In the genomic region with DNA sequence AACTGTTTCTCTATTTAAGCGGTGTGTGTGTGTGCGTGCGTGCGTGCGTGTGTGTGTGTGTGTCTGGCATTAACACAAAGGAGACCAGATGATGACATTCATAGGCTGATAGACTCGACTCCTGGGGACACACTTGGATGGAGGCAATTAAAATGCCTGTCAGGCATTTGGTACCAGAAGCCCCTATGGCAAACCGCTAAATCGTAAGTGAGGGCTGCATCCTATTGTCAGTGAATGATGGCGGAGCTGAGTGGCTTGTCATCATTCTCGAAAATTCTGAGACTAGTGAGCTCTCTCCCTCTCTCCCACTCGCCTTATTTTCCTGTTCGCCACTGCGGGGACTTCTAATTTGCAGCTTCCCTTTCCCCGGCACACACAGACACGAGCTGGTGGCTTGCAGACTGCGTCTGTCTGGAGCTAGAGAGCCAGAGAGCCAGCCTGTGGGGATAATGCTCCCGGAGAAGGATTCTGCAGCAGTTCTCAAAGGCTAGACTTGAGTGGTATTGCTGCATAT, we compare ENCODE assay signal across 9 cellular contexts.
DNase-seq lines count a peak whose midpoint lies in the region; ATAC-seq and TF ChIP-seq lines count a peak whose summit lies in the region.
"Had no signal": no experiment of that assay in that cellular context is flagged by ENCODE, and none has a peak within 500 bp of the region (broad histone marks: within the 10 kb centered on the region; RNA-seq: fewer than 3 reads in every experiment).

No MANE protein-coding gene starts in this region.

- no peaks in the 10 kb centered on the region for H3K9me3 Mint-ChIP-seq in activated CD8-positive, alpha-beta memory T cell treated with anti-CD3 and anti-CD28 coated beads, Interleukin-2, amount 10 ng/mL, durations not matched to agents 7 days and 5 days (ENCODE audit: low read depth)

- intact Hi-C loops in sciatic nerve (cut with DNase I) = loop anchor here (10.0 kb wide), 1 partner anchor 154 kb away; a partner anchor contains a TSS

- H3K27ac ChIP-seq in foreskin keratinocyte = no peak overlapping the region
- H3K27ac ChIP-seq: VCaP had no signal

- no peaks in the 10 kb centered on the region for H3K36me3 Mint-ChIP-seq in activated CD8-positive, alpha-beta memory T cell treated with anti-CD3 and anti-CD28 coated beads, Interleukin-2, amount 10 ng/mL, durations not matched to agents 7 days and 5 days

- H3K4me3 Mint-ChIP-seq in activated CD8-positive, alpha-beta memory T cell treated with anti-CD3 and anti-CD28 coated beads, Interleukin-2, amount 10 ng/mL, durations not matched to agents 7 days and 5 days = peak overlapping the region; percentile 62

- no peak overlapping the region for H3K27ac Mint-ChIP-seq in activated CD8-positive, alpha-beta memory T cell treated with anti-CD3 and anti-CD28 coated beads, Interleukin-2, amount 10 ng/mL, durations not matched to agents 7 days and 5 days

- TF ChIP-seq CTCF in foreskin keratinocyte (conservative IDR thresholded peaks at IDR 0.05) (no peak), GM10266 (IDR thresholded peaks at IDR 0.05; ENCODE audit: control insufficient read depth, insufficient read depth, low read depth, missing control alignments) (no peak)

- H3K27me3 Mint-ChIP-seq in activated CD8-positive, alpha-beta memory T cell treated with anti-CD3 and anti-CD28 coated beads, Interleukin-2, amount 10 ng/mL, durations not matched to agents 7 days and 5 days = peaks cover 2% of the 10 kb centered on the region

- ATAC-seq in activated CD8-positive, alpha-beta memory T cell treated with anti-CD3 and anti-CD28 coated beads, Interleukin-2, amount 10 ng/mL, durations not matched to agents 7 days and 5 days = peak; percentile 20
- ATAC-seq in foreskin keratinocyte (peak; percentile 29), sciatic nerve (peak; percentile 52), GM21367 (IDR thresholded peaks at IDR 0.05; ENCODE audit: unreplicated experiment) (no peak)

- CTCF ChIA-PET in activated CD8-positive, alpha-beta memory T cell treated with anti-CD3 and anti-CD28 coated beads, Interleukin-2, amount 10 ng/mL, durations not matched to agents 7 days and 5 days (lab: Charles Lee) = interaction anchor here (0.6 to 1.6 kb wide), 2 partner anchors 10 to 382 kb away, joined by 3 to 4 read pairs; no protein-coding TSS in a partner anchor

- H3K4me1 ChIP-seq in foreskin keratinocyte = no peaks in the 10 kb centered on the region

- no peak for DNase-seq in activated CD8-positive, alpha-beta memory T cell treated with anti-CD3 and anti-CD28 coated beads, Interleukin-2, amount 10 ng/mL, durations not matched to agents 7 days and 5 days
- no peak for DNase-seq in activated CD8-positive, alpha-beta memory T cell treated with anti-CD3 and anti-CD28 coated beads for 24 hours
- DNase-seq in SHP77 (lab: John Stamatoyannopoulos, UW) (peak; percentile 91 to 96), foreskin keratinocyte (no peak), sciatic nerve (ENCODE audit: low spot score) (peak; percentile 53), GM10266 (ENCODE audit: extremely low spot score) (no peak), foreskin melanocyte (no peak)

- peaks cover 1% of the 10 kb centered on the region for H3K4me1 Mint-ChIP-seq in activated CD8-positive, alpha-beta memory T cell treated with anti-CD3 and anti-CD28 coated beads, Interleukin-2, amount 10 ng/mL, durations not matched to agents 7 days and 5 days

- H3K27me3 ChIP-seq in foreskin keratinocyte = no peaks in the 10 kb centered on the region

Comparison
In these comparisons a context has a peak if more than half of its experiments do, and no peak if none do; other contexts are left out.
1. DNase-seq: peak in SHP77 (2 of 2) and sciatic nerve (single experiment); none in activated CD8-positive, alpha-beta memory T cell treated with anti-CD3 and anti-CD28 coated beads, Interleukin-2, amount 10 ng/mL, durations not matched to agents 7 days and 5 days (single experiment), activated CD8-positive, alpha-beta memory T cell treated with anti-CD3 and anti-CD28 coated beads for 24 hours (single experiment), foreskin keratinocyte (0 of 2), GM10266 (single experiment) and foreskin melanocyte (single experiment).